ENCODE assay signal across 24 cellular contexts in the genomic region with DNA sequence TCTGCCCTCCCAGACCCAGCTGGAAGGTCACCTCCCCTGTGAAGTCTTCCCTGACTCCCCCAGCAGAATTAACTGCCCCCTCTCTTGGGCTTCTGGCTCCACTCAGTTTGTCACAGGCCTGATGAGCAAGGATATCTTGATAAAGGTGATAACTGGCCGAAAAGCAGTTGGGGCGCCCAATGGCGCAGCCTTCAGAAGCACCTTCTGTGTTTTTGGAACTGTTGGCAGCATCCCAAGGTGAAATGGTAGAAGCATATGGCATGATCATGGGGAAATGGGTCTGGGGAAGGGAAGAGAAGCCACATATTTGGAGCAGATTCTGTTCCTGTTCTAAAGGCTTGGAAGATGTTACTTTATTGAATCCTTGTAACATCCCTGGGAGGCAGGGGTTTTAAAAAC. TPM values are rescaled to one million over a fixed set of nuclear protein-coding genes. Genes with fewer than 3 reads are reported as not detected.
DNase-seq lines count a peak whose midpoint lies in the region; ATAC-seq, FAIRE-seq and TF ChIP-seq lines count a peak whose summit lies in the region.
"Had no signal": no experiment of that assay in that cellular context is flagged by ENCODE, and none has a peak within 500 bp of the region (broad histone marks: within the 10 kb centered on the region; RNA-seq: fewer than 3 reads in every experiment).

No MANE protein-coding gene starts in this region.

- TF ChIP-seq CTCF in CD8-positive, alpha-beta T cell (IDR thresholded peaks at IDR 0.05), result no peak
- TF ChIP-seq CTCF in K562 (IDR thresholded peaks at IDR 0.05 in 2 of 3, conservative IDR thresholded peaks at IDR 0.05 in 1 of 3; ENCODE audit: insufficient read depth in 2 of 3, low read depth in 1 of 3, low read length in 3 of 3) (no peak), neural crest cell (conservative IDR thresholded peaks at IDR 0.05) (no peak), foreskin fibroblast (IDR thresholded peaks at IDR 0.05; ENCODE audit: low read depth, low read length) (no peak)

- no peaks in the 10 kb centered on the region for H3K27me3 ChIP-seq in CD8-positive, alpha-beta T cell (ENCODE audit: insufficient read depth, low read length)
- no peaks in the 10 kb centered on the region for H3K27me3 ChIP-seq in K562 (ENCODE audit: control insufficient read depth in 2 of 2, insufficient read depth in 2 of 2, low read length in 2 of 2)
- H3K27me3 ChIP-seq: heart right ventricle, MG63, ovary, SJSA1, spleen, testis, vagina had no signal

- no peak for ATAC-seq in CD8-positive, alpha-beta T cell
- no peak for ATAC-seq in K562
- no peak for ATAC-seq in HG02642 (IDR thresholded peaks at IDR 0.05; ENCODE audit: poor library complexity, unreplicated experiment)
- ATAC-seq: heart right ventricle; left cardiac atrium; stimulated activated naive B cell treated with anti-CD40 and anti-IgM and Interleukin-4, amounts not matched to agents 10 μg/mL and 1 μg/mL and 100 μg/mL, for 72 hours had no signal

- no peak for FAIRE-seq in K562 (lab: Jason Lieb, UNC)

- H3K4me1 Mint-ChIP-seq in CD8-positive, alpha-beta T cell (ENCODE audit: low read depth), result peaks cover 15% of the 10 kb centered on the region
- H3K4me1 Mint-ChIP-seq in neural crest cell, result peaks cover 16% of the 10 kb centered on the region

- in situ Hi-C loops in K562 (cut with MboI), result no loop called here

- TF ChIP-seq EP300 in K562 (IDR thresholded peaks at IDR 0.05; ENCODE audit: low read length), result no peak

- no TSS peak for BruUV-seq in K562 (replicated peaks; lab: Mats Ljungman, UMichigan)

- intact Hi-C loops in CD8-positive, alpha-beta T cell (cut with DNase I, micrococcal nuclease), result loop anchor here in 1 of 2 experiments (1.0 to 5.0 kb wide), 2 partner anchors 47 to 74 kb away; partner anchors contain the start of gene SYNGR1
- intact Hi-C loops in K562 (cut with micrococcal nuclease), result no loop called here

- WGBS in K562 (ENCODE audit: insufficient coverage, low coverage, missing lambda C conversion rate), result no CpG with 5 or more reads among the region's 3 CpGs

- TF ChIP-seq RAD21 in K562 (CRISPR knock-in tag; conservative IDR thresholded peaks at IDR 0.05 in 1 of 2, IDR thresholded peaks at IDR 0.05 in 1 of 2), result no peak

- no peaks in the 10 kb centered on the region for H3K9me1 ChIP-seq in K562 (ENCODE audit: control insufficient read depth, insufficient read depth, low read length)

- DNase-seq in CD8-positive, alpha-beta T cell, result no peak
- DNase-seq in NCI-H1694 (lab: John Stamatoyannopoulos, UW) (peak; percentile 94), K562 (ENCODE audit: extremely low read depth in 1 of 4, low spot score in 3 of 4) (peak in 1 of 4 experiments; percentile 12), neural crest cell (ENCODE audit: low read depth, low spot score) (no peak), NCI-H82 (lab: John Stamatoyannopoulos, UW) (no peak), foreskin fibroblast (no peak)
- DNase-seq: activated CD4-positive, alpha-beta T cell treated with anti-CD3 and anti-CD28 coated beads, Interleukin-2, amount 50 U/mL, for 1 hour; GM23248; heart right ventricle; left cardiac atrium; MG63; NCI-H1417; NCI-H510A treated with DMSO at 0.1 percent for 48 hours; ovary; spleen; stimulated activated CD4-positive, alpha-beta T cell treated with anti-CD3 and anti-CD28 coated beads, Interleukin-2, amount 100 ng/mL, for 48 hours; stimulated activated naive B cell treated with anti-CD40 and anti-IgM and Interleukin-4, amounts not matched to agents 10 μg/mL and 1 μg/mL and 100 μg/mL, for 72 hours; testis had no signal

- H3K27me3 Mint-ChIP-seq in CD8-positive, alpha-beta T cell (ENCODE audit: low read depth), result no peaks in the 10 kb centered on the region
- H3K27me3 Mint-ChIP-seq in neural crest cell (ENCODE audit: low read depth), result peaks cover 3% of the 10 kb centered on the region
- H3K27me3 Mint-ChIP-seq: stimulated activated naive B cell treated with anti-CD40 and anti-IgM and Interleukin-4, amounts not matched to agents 10 μg/mL and 1 μg/mL and 100 μg/mL, for 72 hours had no signal

- CTCF ChIA-PET in CD8-positive, alpha-beta T cell (lab: Charles Lee), result no interaction called here
- CTCF ChIA-PET in K562 (lab: Yijun Ruan, JAX; ENCODE audit: low intra/inter-chr PET ratio), result no interaction called here

- peak overlapping the region; percentile 14 to 36; a peak in 1 of 4 replicates for H3K9ac ChIP-seq in K562 (ENCODE audit: insufficient read depth in 1 of 2, low read depth in 2 of 2, low read length in 2 of 2)
- H3K9ac ChIP-seq: GM23248 had no signal

- H3K4me3 Mint-ChIP-seq in CD8-positive, alpha-beta T cell, result peak overlapping the region; percentile 26
- peak overlapping the region; percentile 35 for H3K4me3 Mint-ChIP-seq in neural crest cell
- H3K4me3 Mint-ChIP-seq: CD14-positive monocyte; stimulated activated naive B cell treated with anti-CD40 and anti-IgM and Interleukin-4, amounts not matched to agents 10 μg/mL and 1 μg/mL and 100 μg/mL, for 72 hours had no signal

- H3K9me3 ChIP-seq in CD8-positive, alpha-beta T cell (ENCODE audit: low read length), result no peaks in the 10 kb centered on the region
- no peaks in the 10 kb centered on the region for H3K9me3 ChIP-seq in K562 (replicated peaks; ENCODE audit: control insufficient read depth, insufficient read depth, low read depth, low read length)
- H3K9me3 ChIP-seq: heart right ventricle, MG63, ovary, SJSA1, spleen, testis, vagina had no signal

- no peaks in the 10 kb centered on the region for H3K9me3 Mint-ChIP-seq in CD8-positive, alpha-beta T cell
- H3K9me3 Mint-ChIP-seq in neural crest cell, result no peaks in the 10 kb centered on the region
- H3K9me3 Mint-ChIP-seq: stimulated activated naive B cell treated with anti-CD40 and anti-IgM and Interleukin-4, amounts not matched to agents 10 μg/mL and 1 μg/mL and 100 μg/mL, for 72 hours had no signal

- no peaks in the 10 kb centered on the region for H4K20me1 ChIP-seq in K562 (replicated peaks; ENCODE audit: control insufficient read depth, insufficient read depth, low read length)

- peak overlapping the region; percentile 25; the same call in 1 of the 2 replicates for H3K4me2 ChIP-seq in K562 (ENCODE audit: insufficient read depth, low read length)

- peak overlapping the region; percentile 80 for H2AFZ ChIP-seq in K562 (ENCODE audit: low read depth, low read length)
- H2AFZ ChIP-seq: GM23248 had no signal

- no peak overlapping the region for H3K27ac ChIP-seq in CD8-positive, alpha-beta T cell (ENCODE audit: low read depth, low read length)
- H3K27ac ChIP-seq in K562 (ENCODE audit: extremely low read depth, low read depth, low read length), result peak overlapping the region; percentile 44; the same call in 1 of the 3 replicates
- H3K27ac ChIP-seq: epithelial cell of prostate, GM23248, heart right ventricle, ovary, SJSA1, spleen, testis, vagina, VCaP had no signal

- no peaks in the 10 kb centered on the region for H3K36me3 ChIP-seq in CD8-positive, alpha-beta T cell (ENCODE audit: insufficient read depth, low read length)
- peaks cover 7% of the 10 kb centered on the region; the same call in 2 of the 3 replicates for H3K36me3 ChIP-seq in K562 (ENCODE audit: control insufficient read depth, insufficient read depth, low read length)
- H3K36me3 ChIP-seq: MG63, ovary, spleen, vagina had no signal

- H3K36me3 Mint-ChIP-seq in CD8-positive, alpha-beta T cell, result peaks cover 4% of the 10 kb centered on the region
- no peaks in the 10 kb centered on the region for H3K36me3 Mint-ChIP-seq in neural crest cell (ENCODE audit: low read depth)

- POLR2A ChIA-PET in CD8-positive, alpha-beta T cell (lab: Charles Lee), result no interaction called here
- POLR2A ChIA-PET in K562 (lab: Yijun Ruan, JAX), result no interaction called here

- H3K79me2 ChIP-seq in K562 (ENCODE audit: control insufficient read depth, insufficient read depth, low read length), result peaks cover 22% of the 10 kb centered on the region

- peaks cover 16% of the 10 kb centered on the region for H3K4me1 ChIP-seq in CD8-positive, alpha-beta T cell (ENCODE audit: insufficient read depth, low read length)
- peaks cover 9 to 27% of the 10 kb centered on the region in 2 experiments; a peak in 4 of 5 replicates for H3K4me1 ChIP-seq in K562 (replicated peaks in 1 of 2; ENCODE audit: control insufficient read depth in 2 of 2, insufficient read depth in 2 of 2, low read length in 2 of 2)

- no peak for TF ChIP-seq POLR2A in K562 (conservative IDR thresholded peaks at IDR 0.05)

- no peak overlapping the region for H3K27ac Mint-ChIP-seq in CD8-positive, alpha-beta T cell
- no peak overlapping the region for H3K27ac Mint-ChIP-seq in neural crest cell (ENCODE audit: unreplicated experiment)
- H3K27ac Mint-ChIP-seq: stimulated activated naive B cell treated with anti-CD40 and anti-IgM and Interleukin-4, amounts not matched to agents 10 μg/mL and 1 μg/mL and 100 μg/mL, for 72 hours had no signal

- H3K4me3 ChIP-seq in CD8-positive, alpha-beta T cell (ENCODE audit: low read depth, low read length), result no peak overlapping the region
- H3K4me3 ChIP-seq in K562 (no peak overlapping the region), foreskin fibroblast (ENCODE audit: low read depth in 1 of 2, low read length in 2 of 2) (no peak overlapping the region)
- H3K4me3 ChIP-seq: GM23248, heart right ventricle, MG63, ovary, SJSA1, spleen, testis, vagina had no signal

RNA-seq across cellular contexts. Expression of gene TAB1, which starts 2.8 kb away (rescaled TPM):
- total RNA-seq in CD8-positive, alpha-beta T cell, result 10 to 100 TPM; 15.3 to 16.5 TPM
- total RNA-seq in K562 (2011; cell fraction: chromatin; rRNA removed; ENCODE audit: low replicate concordance), result 16.6 and 38.2 TPM in 2 replicates
- total RNA-seq in K562 (2011; cell fraction: nucleolus; rRNA removed), result 29.9 and 30.0 TPM in 2 replicates
- total RNA-seq in K562 (2011; cell fraction: nucleoplasm; rRNA removed), result 13.2 and 22.5 TPM in 2 replicates
- total RNA-seq in K562 (2014; rRNA removed), result 9.5 and 14.7 TPM in 2 replicates
- 4.1 and 4.9 TPM in 2 replicates for total RNA-seq in K562 (2014; rRNA removed; fragmentation: Illumina TruSeq; extraction: Trizol)
- 10.3 and 10.4 TPM in 2 replicates for total RNA-seq in K562 (2015; rRNA removed; fragmentation: Illumina TruSeq; extraction: Trizol)
- 20.1 and 20.9 TPM in 2 replicates for total RNA-seq in K562 (2021)
- polyA plus RNA-seq in K562 (2011; rRNA removed), result 12.3 and 19.2 TPM in 2 replicates
- 15.0 and 31.8 TPM in 2 replicates for polyA plus RNA-seq in K562 (2011; cell fraction: cytosol; rRNA removed)
- 20.2 and 31.0 TPM in 2 replicates for polyA plus RNA-seq in K562 (2011; cell fraction: nucleus; rRNA removed)
- polyA plus RNA-seq in K562 (2012), result 15.4 and 16.4 TPM in 2 replicates
- 11.5 and 15.2 TPM in 2 replicates for polyA plus RNA-seq in K562 (2014; fragmentation: Illumina TruSeq; extraction: Trizol)
- polyA plus RNA-seq in K562 (2014; fragmentation: Nextera tagmentation; extraction: Ambion mirVana), result 1 to 10 TPM in 1 of 2 experiments, under 1 TPM in 1; 0.36 to 1.1 TPM
- 15.7 and 17.0 TPM in 2 replicates for polyA plus RNA-seq in K562 (2014; rRNA removed)
- polyA minus RNA-seq in K562 (2011; rRNA and poly(A)+ RNA removed), result 13.1 and 18.2 TPM in 2 replicates
- polyA minus RNA-seq in K562 (2011; cell fraction: cytosol; rRNA and poly(A)+ RNA removed), result 12.9 and 17.9 TPM in 2 replicates
- polyA minus RNA-seq in K562 (2011; cell fraction: nucleus; rRNA and poly(A)+ RNA removed), result 11.8 and 18.1 TPM in 2 replicates
- 33.8 and 38.3 TPM in 2 replicates for total RNA-seq in neural crest cell

RNA-seq across cellular contexts. Expression of gene SYNGR1, which starts 47.0 kb away (rescaled TPM):
- total RNA-seq in CD8-positive, alpha-beta T cell, result 1 to 10 TPM; 1.9 to 2.6 TPM
- 9.8 and 30.7 TPM in 2 replicates for total RNA-seq in K562 (2011; cell fraction: chromatin; rRNA removed; ENCODE audit: low replicate concordance)
- 20.4 and 25.8 TPM in 2 replicates for total RNA-seq in K562 (2011; cell fraction: nucleolus; rRNA removed)
- total RNA-seq in K562 (2011; cell fraction: nucleoplasm; rRNA removed), result 17.7 and 21.5 TPM in 2 replicates
- total RNA-seq in K562 (2014; rRNA removed), result 3.6 and 6.9 TPM in 2 replicates
- 1.4 and 2.1 TPM in 2 replicates for total RNA-seq in K562 (2014; rRNA removed; fragmentation: Illumina TruSeq; extraction: Trizol)
- 3.2 and 3.3 TPM in 2 replicates for total RNA-seq in K562 (2015; rRNA removed; fragmentation: Illumina TruSeq; extraction: Trizol)
- total RNA-seq in K562 (2021), result 12.5 and 13.6 TPM in 2 replicates
- polyA plus RNA-seq in K562 (2011; rRNA removed), result 10.6 and 16.2 TPM in 2 replicates
- 20.6 and 62.9 TPM in 2 replicates for polyA plus RNA-seq in K562 (2011; cell fraction: cytosol; rRNA removed)
- 38.1 and 50.4 TPM in 2 replicates for polyA plus RNA-seq in K562 (2011; cell fraction: nucleus; rRNA removed)
- 11.2 and 11.6 TPM in 2 replicates for polyA plus RNA-seq in K562 (2012)
- polyA plus RNA-seq in K562 (2014; fragmentation: Illumina TruSeq; extraction: Trizol), result 5.5 and 10.0 TPM in 2 replicates
- polyA plus RNA-seq in K562 (2014; fragmentation: Nextera tagmentation; extraction: Ambion mirVana), result 1 to 10 TPM; 1.8 to 2.3 TPM
- 13.7 and 15.9 TPM in 2 replicates for polyA plus RNA-seq in K562 (2014; rRNA removed)
- polyA minus RNA-seq in K562 (2011; rRNA and poly(A)+ RNA removed), result 3.3 and 3.6 TPM in 2 replicates
- 10.2 and 12.4 TPM in 2 replicates for polyA minus RNA-seq in K562 (2011; cell fraction: cytosol; rRNA and poly(A)+ RNA removed)
- polyA minus RNA-seq in K562 (2011; cell fraction: nucleus; rRNA and poly(A)+ RNA removed), result 10.4 and 13.6 TPM in 2 replicates
- total RNA-seq in neural crest cell, result 30.0 and 30.4 TPM in 2 replicates
